Comparison of ENCODE assay signal across 27 cellular contexts in genomic region chrX:108473979-108474378, GRCh38. TPM values are rescaled to one million over a fixed set of nuclear protein-coding genes. Genes with fewer than 3 reads are reported as not detected.
"Had no signal": no experiment of that assay in that cellular context is flagged by ENCODE, and none has a peak within 500 bp of the region (broad histone marks: within the 10 kb centered on the region; RNA-seq: fewer than 3 reads in every experiment).

No MANE protein-coding gene starts in this region.

- H3K4me3 Mint-ChIP-seq: IgD-negative memory B cell had no signal

- DNase-seq: Kasumi-1, MV-4-11, NCI-H1048, NCI-H1105, NCI-H1417, NCI-H146, NCI-H1694 treated with DMSO at 0.1 percent for 48 hours, NCI-H2029, NCI-H2081 treated with DMSO at 0.1 percent for 48 hours, NCI-H2171, NCI-H226, NCI-H446, NCI-H510A, NCI-H524 treated with DMSO at 0.1 percent for 48 hours, NCI-H69, NCI-H774, SHP77, SK-N-SH, SW 1271 had no signal

- H3K27ac Mint-ChIP-seq: IgD-negative memory B cell had no signal

- FAIRE-seq: HTR-8/SVneo, K562 had no signal

- H3K36me3 Mint-ChIP-seq: IgD-negative memory B cell had no signal

- H3K9me3 ChIP-seq: SK-N-SH had no signal

- ATAC-seq: K562, Panc1 had no signal

- H3K4me3 ChIP-seq: K562 had no signal

- H3K27ac ChIP-seq: HL-60, KMS-11, RWPE1 had no signal

RNA-seq across cellular contexts. Expression of gene COL4A5, which starts 34.3 kb away (rescaled TPM):
- polyA plus RNA-seq: IgD-negative memory B cell had no signal

RNA-seq across cellular contexts. Expression of gene COL4A6, which starts 35.8 kb away (rescaled TPM):
- total RNA-seq: SK-MEL-5 had no signal
- polyA plus RNA-seq: IgD-negative memory B cell, K562, SK-N-SH had no signal
